Comparison of ENCODE assay signal across 1 cellular context in genomic region chr1:224182866-224183590, GRCh38.
TF ChIP-seq lines count a peak whose summit lies in the region.

Gene DEGS1 (plus strand): TSS chr1:224183240. CDS start chr1:224183337, 97 bp downstream.

TF ChIP-seq in K562, 482 proteins besides CTCF, POLR2A, EP300 and RAD21 (continued from another document and continues in another):
- TF ChIP-seq MNT (conservative IDR thresholded peaks at IDR 0.05) (peak; percentile 68 to 78), TGIF2 (CRISPR knock-in tag; IDR thresholded peaks at IDR 0.05) (0 out of 2 replicates have a peak, but pooled peaks have one; percentile 27), HNRNPUL1 (IDR thresholded peaks at IDR 0.05; ENCODE audit: low read length) (no peak), NFYB (IDR thresholded peaks at IDR 0.05; ENCODE audit: extremely low read depth, insufficient read length) (no peak), GTF3C2 (IDR thresholded peaks at IDR 0.05; ENCODE audit: borderline replicate concordance, extremely low read depth, insufficient read length) (no peak), FOS (IDR thresholded peaks at IDR 0.05; ENCODE audit: extremely low read depth, insufficient read length) (no peak), CEBPB (tag; IDR thresholded peaks at IDR 0.05) (no peak), SAFB (IDR thresholded peaks at IDR 0.05; ENCODE audit: borderline replicate concordance, low read depth, low read length) (peak; percentile 76; the same call in 1 of the 2 replicates), SIN3A (IDR thresholded peaks at IDR 0.05; ENCODE audit: borderline replicate concordance in 2 of 2, control insufficient read depth in 1 of 2, low read depth in 2 of 2, low read length in 2 of 2) (peak; percentile 60 to 61; a peak in 1 of 4 replicates), KDM4B (IDR thresholded peaks at IDR 0.05; ENCODE audit: borderline replicate concordance in 2 of 2, low read depth in 1 of 2) (no peak), USF2 (CRISPR knock-in tag; IDR thresholded peaks at IDR 0.05) (no peak), ZNF449 (CRISPR knock-in tag; IDR thresholded peaks at IDR 0.05) (no peak), COPS2 (conservative IDR thresholded peaks at IDR 0.05) (no peak), PHF20 (IDR thresholded peaks at IDR 0.05; ENCODE audit: partially characterized antibody) (peak; percentile 73), RAD51 (IDR thresholded peaks at IDR 0.05; ENCODE audit: borderline replicate concordance, low read depth) (no peak; the same call in 1 of the 2 replicates), ZFP1 (CRISPR knock-in tag; IDR thresholded peaks at IDR 0.05) (no peak), BRD4 (IDR thresholded peaks at IDR 0.05) (no peak), ARID2 (IDR thresholded peaks at IDR 0.05) (no peak), ZBTB34 (CRISPR knock-in tag; IDR thresholded peaks at IDR 0.05) (no peak), HDAC8 (tag; IDR thresholded peaks at IDR 0.05) (no peak), RFX1 (IDR thresholded peaks at IDR 0.05) (no peak), KDM5B (IDR thresholded peaks at IDR 0.05; ENCODE audit: insufficient replicate concordance, low read depth, low read length) (peak; percentile 78), ELF2 (CRISPR knock-in tag; IDR thresholded peaks at IDR 0.05) (no peak), CAMTA2 (CRISPR knock-in tag; conservative IDR thresholded peaks at IDR 0.05) (0 out of 2 replicates have a peak, but pooled peaks have one; percentile 60), ZNF639 (CRISPR knock-in tag; conservative IDR thresholded peaks at IDR 0.05 in 1 of 2, IDR thresholded peaks at IDR 0.05 in 1 of 2) (peak in 1 of 2 experiments; percentile 81; a peak in 2 of 4 replicates), ZNF311 (CRISPR knock-in tag; IDR thresholded peaks at IDR 0.05) (no peak), CHAMP1 (IDR thresholded peaks at IDR 0.05) (no peak), ZNF354B (CRISPR knock-in tag; IDR thresholded peaks at IDR 0.05) (no peak), POLR2B (IDR thresholded peaks at IDR 0.05; ENCODE audit: low read depth, partially characterized antibody) (peak; percentile 78), SMARCA5 (IDR thresholded peaks at IDR 0.05) (no peak), REST (CRISPR knock-in tag; IDR thresholded peaks at IDR 0.05; ENCODE audit: low read depth) (peak; percentile 59), ERF (CRISPR knock-in tag; IDR thresholded peaks at IDR 0.05) (peak; percentile 39; the same call in 1 of the 2 replicates), ETV5 (CRISPR knock-in tag; IDR thresholded peaks at IDR 0.05; ENCODE audit: low read depth) (no peak), DIDO1 (tag; IDR thresholded peaks at IDR 0.05; ENCODE audit: low read depth) (no peak), TARDBP (IDR thresholded peaks at IDR 0.05) (peak; percentile 77)
- TF ChIP-seq, protein P1, sequence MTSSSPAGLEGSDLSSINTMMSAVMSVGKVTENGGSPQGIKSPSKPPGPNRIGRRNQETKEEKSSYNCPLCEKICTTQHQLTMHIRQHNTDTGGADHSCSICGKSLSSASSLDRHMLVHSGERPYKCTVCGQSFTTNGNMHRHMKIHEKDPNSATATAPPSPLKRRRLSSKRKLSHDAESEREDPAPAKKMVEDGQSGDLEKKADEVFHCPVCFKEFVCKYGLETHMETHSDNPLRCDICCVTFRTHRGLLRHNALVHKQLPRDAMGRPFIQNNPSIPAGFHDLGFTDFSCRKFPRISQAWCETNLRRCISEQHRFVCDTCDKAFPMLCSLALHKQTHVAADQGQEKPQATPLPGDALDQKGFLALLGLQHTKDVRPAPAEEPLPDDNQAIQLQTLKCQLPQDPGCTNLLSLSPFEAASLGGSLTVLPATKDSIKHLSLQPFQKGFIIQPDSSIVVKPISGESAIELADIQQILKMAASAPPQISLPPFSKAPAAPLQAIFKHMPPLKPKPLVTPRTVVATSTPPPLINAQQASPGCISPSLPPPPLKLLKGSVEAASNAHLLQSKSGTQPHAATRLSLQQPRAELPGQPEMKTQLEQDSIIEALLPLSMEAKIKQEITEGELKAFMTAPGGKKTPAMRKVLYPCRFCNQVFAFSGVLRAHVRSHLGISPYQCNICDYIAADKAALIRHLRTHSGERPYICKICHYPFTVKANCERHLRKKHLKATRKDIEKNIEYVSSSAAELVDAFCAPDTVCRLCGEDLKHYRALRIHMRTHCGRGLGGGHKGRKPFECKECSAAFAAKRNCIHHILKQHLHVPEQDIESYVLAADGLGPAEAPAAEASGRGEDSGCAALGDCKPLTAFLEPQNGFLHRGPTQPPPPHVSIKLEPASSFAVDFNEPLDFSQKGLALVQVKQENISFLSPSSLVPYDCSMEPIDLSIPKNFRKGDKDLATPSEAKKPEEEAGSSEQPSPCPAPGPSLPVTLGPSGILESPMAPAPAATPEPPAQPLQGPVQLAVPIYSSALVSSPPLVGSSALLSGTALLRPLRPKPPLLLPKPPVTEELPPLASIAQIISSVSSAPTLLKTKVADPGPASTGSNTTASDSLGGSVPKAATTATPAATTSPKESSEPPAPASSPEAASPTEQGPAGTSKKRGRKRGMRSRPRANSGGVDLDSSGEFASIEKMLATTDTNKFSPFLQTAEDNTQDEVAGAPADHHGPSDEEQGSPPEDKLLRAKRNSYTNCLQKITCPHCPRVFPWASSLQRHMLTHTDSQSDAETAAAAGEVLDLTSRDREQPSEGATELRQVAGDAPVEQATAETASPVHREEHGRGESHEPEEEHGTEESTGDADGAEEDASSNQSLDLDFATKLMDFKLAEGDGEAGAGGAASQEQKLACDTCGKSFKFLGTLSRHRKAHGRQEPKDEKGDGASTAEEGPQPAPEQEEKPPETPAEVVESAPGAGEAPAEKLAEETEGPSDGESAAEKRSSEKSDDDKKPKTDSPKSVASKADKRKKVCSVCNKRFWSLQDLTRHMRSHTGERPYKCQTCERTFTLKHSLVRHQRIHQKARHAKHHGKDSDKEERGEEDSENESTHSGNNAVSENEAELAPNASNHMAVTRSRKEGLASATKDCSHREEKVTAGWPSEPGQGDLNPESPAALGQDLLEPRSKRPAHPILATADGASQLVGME (CRISPR knock-in tag; IDR thresholded peaks at IDR 0.05) = peak; percentile 13; the same call in 1 of the 2 replicates
